27 cellular contexts compared by ENCODE assay signal in genomic region chr6:134902074-134902861, GRCh38. TPM values are rescaled to one million over a fixed set of nuclear protein-coding genes. Genes with fewer than 3 reads are reported as not detected.
DNase-seq lines count a peak whose midpoint lies in the region; ATAC-seq and TF ChIP-seq lines count a peak whose summit lies in the region.
"Had no signal": no experiment of that assay in that cellular context is flagged by ENCODE, and none has a peak within 500 bp of the region (broad histone marks: within the 10 kb centered on the region; RNA-seq: fewer than 3 reads in every experiment).

No MANE protein-coding gene starts in this region.

- H3K9ac ChIP-seq in colonic mucosa (ENCODE audit: low read depth in 2 of 2, low read length in 2 of 2), result no peak overlapping the region
- H3K9ac ChIP-seq: KMS-11 had no signal

- intact Hi-C loops in right cardiac atrium (cut with DNase I), result no loop called here
- intact Hi-C loops in colonic mucosa (cut with DNase I), result no loop called here

- no peaks in the 10 kb centered on the region for H3K27me3 ChIP-seq in right cardiac atrium (ENCODE audit: control insufficient read depth, insufficient read depth)
- no peaks in the 10 kb centered on the region for H3K27me3 ChIP-seq in right atrium auricular region
- no peaks in the 10 kb centered on the region for H3K27me3 ChIP-seq in osteoblast (ENCODE audit: insufficient read depth, low read length)
- no peaks in the 10 kb centered on the region for H3K27me3 ChIP-seq in colonic mucosa
- no peaks in the 10 kb centered on the region for H3K27me3 ChIP-seq in brain microvascular endothelial cell (replicated peaks)
- H3K27me3 ChIP-seq: heart right ventricle, pancreas had no signal

- no peak overlapping the region for H3K4me2 ChIP-seq in osteoblast (ENCODE audit: insufficient read depth, low read length)
- H3K4me2 ChIP-seq: A549, GM23338, KMS-11 had no signal

- peak overlapping the region; percentile 63 for H2AFZ ChIP-seq in osteoblast (ENCODE audit: low read length)

- no peaks in the 10 kb centered on the region for H3K36me3 ChIP-seq in right atrium auricular region
- no peaks in the 10 kb centered on the region for H3K36me3 ChIP-seq in osteoblast (ENCODE audit: insufficient read depth, low read length)
- no peaks in the 10 kb centered on the region for H3K36me3 ChIP-seq in colonic mucosa
- no peaks in the 10 kb centered on the region for H3K36me3 ChIP-seq in brain microvascular endothelial cell (replicated peaks)
- H3K36me3 ChIP-seq: heart right ventricle, pancreas had no signal

- H3K9me3 ChIP-seq in right cardiac atrium (ENCODE audit: control insufficient read depth, low read length) (no peaks in the 10 kb centered on the region), right atrium auricular region (no peaks in the 10 kb centered on the region), osteoblast (ENCODE audit: low read depth, low read length) (no peaks in the 10 kb centered on the region), colonic mucosa (no peaks in the 10 kb centered on the region)
- H3K9me3 ChIP-seq: A549, heart right ventricle, pancreas had no signal

- CTCF ChIA-PET in GM10248 (lab: Yijun Ruan, JAX), result interaction anchor here (1.0 kb wide), 1 partner anchor 27 kb away, joined by 3 read pairs; no protein-coding TSS in a partner anchor

- H3K4me1 ChIP-seq in right cardiac atrium (ENCODE audit: control insufficient read depth, insufficient read depth, low read length) (no peaks in the 10 kb centered on the region), right atrium auricular region (no peaks in the 10 kb centered on the region), osteoblast (ENCODE audit: insufficient read depth, low read length) (peaks cover 7% of the 10 kb centered on the region), colonic mucosa (no peaks in the 10 kb centered on the region)
- H3K4me1 ChIP-seq: A549, pancreas had no signal

- 58% methylated on average over 9 of the region's 9 CpGs for WGBS in right cardiac atrium

- H3K79me2 ChIP-seq in osteoblast (ENCODE audit: insufficient read depth, low read length), result no peaks in the 10 kb centered on the region

- peak; percentile 68 to 84 for ATAC-seq in right cardiac atrium
- ATAC-seq: A549; activated CD8-positive, alpha-beta memory T cell treated with anti-CD3 and anti-CD28 coated beads, Interleukin-2, amount 10 ng/mL, durations not matched to agents 7 days and 5 days; GM23338; left colon; naive thymus-derived CD8-positive, alpha-beta T cell had no signal

- H3K4me3 ChIP-seq in right cardiac atrium (ENCODE audit: low read length) (no peak overlapping the region), right atrium auricular region (no peak overlapping the region), fibroblast of pulmonary artery (replicated peaks; ENCODE audit: low read depth, low read length) (no peak overlapping the region), osteoblast (ENCODE audit: insufficient read depth, low read length) (no peak overlapping the region), colonic mucosa (no peak overlapping the region), brain microvascular endothelial cell (ENCODE audit: low read depth, low read length) (no peak overlapping the region)
- H3K4me3 ChIP-seq: A549, GM23338, heart right ventricle, pancreas had no signal

- no peaks in the 10 kb centered on the region for H4K20me1 ChIP-seq in osteoblast (ENCODE audit: insufficient read depth, low read length)

- in situ Hi-C loops in brain microvascular endothelial cell (cut with HindIII; ENCODE audit: low pct_ligation_motif_present, low sequenced_read_pairs), result no loop called here

- no peak overlapping the region for H3K27ac ChIP-seq in right cardiac atrium (ENCODE audit: low read length)
- H3K27ac ChIP-seq in right atrium auricular region, result peak overlapping the region in 1 of 2 donors; percentile 52
- H3K27ac ChIP-seq in osteoblast (ENCODE audit: low read depth, low read length), result no peak overlapping the region
- H3K27ac ChIP-seq in colonic mucosa, result no peak overlapping the region
- no peak overlapping the region for H3K27ac ChIP-seq in brain microvascular endothelial cell
- H3K27ac ChIP-seq: heart right ventricle, KMS-11, pancreas had no signal

- POLR2A ChIA-PET in GM10248 (lab: Yijun Ruan, JAX), result no interaction called here

- no peak for TF ChIP-seq CTCF in right atrium auricular region (IDR thresholded peaks at IDR 0.05)
- no peak for TF ChIP-seq CTCF in fibroblast of pulmonary artery (IDR thresholded peaks at IDR 0.05; ENCODE audit: low read length, missing control alignments)
- TF ChIP-seq CTCF in osteoblast (IDR thresholded peaks at IDR 0.05; ENCODE audit: extremely low read depth, low read depth, low read length), result no peak
- TF ChIP-seq CTCF in colonic mucosa (IDR thresholded peaks at IDR 0.05), result no peak
- TF ChIP-seq CTCF in GM10248 (IDR thresholded peaks at IDR 0.05; ENCODE audit: control extremely low read depth, extremely low read depth, low read depth, missing control alignments), result no peak
- TF ChIP-seq CTCF in brain microvascular endothelial cell (IDR thresholded peaks at IDR 0.05; ENCODE audit: low read depth, low read length, missing control alignments), result no peak

- DNase-seq in right cardiac atrium (peak in 1 of 3 donors; percentile 51), right atrium auricular region (ENCODE audit: low spot score) (no peak), fibroblast of pulmonary artery (ENCODE audit: low read depth) (peak; percentile 48), osteoblast (ENCODE audit: insufficient read length, low spot score, missing footprints) (no peak), colonic mucosa (no peak), GM10248 (ENCODE audit: extremely low spot score) (no peak), middle frontal gyrus (ENCODE audit: extremely low spot score, low spot score) (no peak), brain microvascular endothelial cell (no peak)
- DNase-seq: activated CD4-positive, alpha-beta T cell treated with anti-CD3 and anti-CD28 coated beads, Interleukin-2, amount 10 ng/mL, durations not matched to agents 24 days and 14 days; activated CD8-positive, alpha-beta memory T cell treated with anti-CD3 and anti-CD28 coated beads, Interleukin-2, amount 10 ng/mL, durations not matched to agents 7 days and 5 days; activated naive CD4-positive, alpha-beta T cell treated with anti-CD3 and anti-CD28 coated beads, Interleukin-2, amount 10 ng/mL, durations not matched to agents 7 days and 5 days; aorta; caudate nucleus; dermis blood vessel endothelial cell; heart right ventricle; left colon; naive thymus-derived CD8-positive, alpha-beta T cell; NCI-H1436; NCI-H2107; NCI-H446 treated with DMSO at 0.1 percent for 48 hours; pancreas; stimulated activated CD8-positive, alpha-beta memory T cell treated with anti-CD3 and anti-CD28 coated beads, Interleukin-4, amount 100 ng/mL, for 48 hours; T-helper 2 cell had no signal

RNA-seq across cellular contexts. Expression of gene ALDH8A1, which starts 47.6 kb away (rescaled TPM):
- total RNA-seq in right cardiac atrium, result 1 to 10 TPM in 1 of 4 donors, under 1 TPM in 3; 0.24 to 1.3 (median 0.37) TPM
- 0.23 TPM for polyA plus RNA-seq in right cardiac atrium
- total RNA-seq in right atrium auricular region, result under 1 TPM in 1 of 2 donors, not detected in 1; 0.35 TPM
- total RNA-seq in osteoblast, result under 0.01 and 0.29 TPM in 2 replicates
- total RNA-seq in colonic mucosa, result under 1 TPM; 0.53 to 0.64 TPM
- total RNA-seq: fibroblast of villous mesenchyme, GM23338 had no signal
- polyA plus RNA-seq: GM23338 had no signal
